1 cellular context compared by ENCODE assay signal in the genomic region with DNA sequence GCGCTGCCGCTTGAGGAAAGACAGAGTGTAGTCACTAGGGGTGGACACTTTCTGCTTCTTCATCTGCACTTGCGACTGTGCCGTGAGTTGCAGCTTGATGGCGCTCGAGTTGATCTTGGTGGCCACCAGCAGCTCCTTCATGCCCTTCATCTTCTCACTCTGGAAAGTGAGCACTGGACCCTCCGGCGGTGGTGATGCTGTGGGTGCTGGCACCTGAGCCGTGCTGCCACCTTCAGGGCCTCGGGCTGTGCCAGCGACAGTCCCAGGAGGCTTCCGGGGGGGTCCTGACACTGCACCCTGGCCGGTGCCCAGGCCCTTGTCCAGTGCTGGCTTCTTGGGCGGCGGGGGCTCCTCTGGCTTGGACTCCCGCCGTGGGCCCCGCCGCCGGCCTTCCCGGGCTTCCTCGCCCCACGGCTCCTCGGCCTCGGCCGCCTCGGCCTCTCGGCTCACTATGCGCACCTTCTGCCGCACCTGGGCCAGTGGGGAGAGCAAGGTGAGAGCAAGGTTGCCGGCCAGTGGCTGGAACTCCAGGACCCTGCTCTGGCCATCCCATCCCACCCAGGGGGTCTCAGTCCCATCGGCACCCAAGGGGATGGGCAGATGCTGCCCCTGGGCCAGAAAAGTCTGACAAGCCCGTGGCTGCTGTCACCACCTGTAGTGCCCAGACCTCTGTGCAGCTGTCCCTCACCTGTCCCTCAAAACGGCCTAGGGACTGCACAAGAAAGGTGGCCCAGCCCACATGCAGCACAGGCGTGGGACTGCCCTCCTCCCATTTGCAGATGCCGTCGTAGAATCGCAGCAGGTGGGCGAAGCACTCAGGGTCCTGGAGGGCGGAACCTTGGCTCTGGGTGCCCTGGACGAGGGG.
A peak's percentile ranks its signal among the peaks of the same experiment; 100 is the strongest.
TF ChIP-seq lines count a peak whose summit lies in the region.

No MANE protein-coding gene starts in this region.

TF ChIP-seq in HepG2, 621 proteins besides CTCF, POLR2A, EP300 and RAD21:
- TF ChIP-seq RBFOX2 (IDR thresholded peaks at IDR 0.05; ENCODE audit: low read depth, low read length): peak; percentile 59
- peak; percentile 37 for TF ChIP-seq AGO2 (optimal IDR thresholded peaks at IDR 0.05; ENCODE audit: low read depth, low read length)
- TF ChIP-seq ZBTB38 (CRISPR knock-in tag; IDR thresholded peaks at IDR 0.05): peak; percentile 31; the same call in 1 of the 2 replicates
- no peak for TF ChIP-seq ZIK1 (CRISPR knock-in tag; IDR thresholded peaks at IDR 0.05; ENCODE audit: borderline replicate concordance, low read depth)
- TF ChIP-seq ATM (IDR thresholded peaks at IDR 0.05; ENCODE audit: borderline replicate concordance): no peak
